ENCODE assay signal across 1 cellular context in the genomic region with DNA sequence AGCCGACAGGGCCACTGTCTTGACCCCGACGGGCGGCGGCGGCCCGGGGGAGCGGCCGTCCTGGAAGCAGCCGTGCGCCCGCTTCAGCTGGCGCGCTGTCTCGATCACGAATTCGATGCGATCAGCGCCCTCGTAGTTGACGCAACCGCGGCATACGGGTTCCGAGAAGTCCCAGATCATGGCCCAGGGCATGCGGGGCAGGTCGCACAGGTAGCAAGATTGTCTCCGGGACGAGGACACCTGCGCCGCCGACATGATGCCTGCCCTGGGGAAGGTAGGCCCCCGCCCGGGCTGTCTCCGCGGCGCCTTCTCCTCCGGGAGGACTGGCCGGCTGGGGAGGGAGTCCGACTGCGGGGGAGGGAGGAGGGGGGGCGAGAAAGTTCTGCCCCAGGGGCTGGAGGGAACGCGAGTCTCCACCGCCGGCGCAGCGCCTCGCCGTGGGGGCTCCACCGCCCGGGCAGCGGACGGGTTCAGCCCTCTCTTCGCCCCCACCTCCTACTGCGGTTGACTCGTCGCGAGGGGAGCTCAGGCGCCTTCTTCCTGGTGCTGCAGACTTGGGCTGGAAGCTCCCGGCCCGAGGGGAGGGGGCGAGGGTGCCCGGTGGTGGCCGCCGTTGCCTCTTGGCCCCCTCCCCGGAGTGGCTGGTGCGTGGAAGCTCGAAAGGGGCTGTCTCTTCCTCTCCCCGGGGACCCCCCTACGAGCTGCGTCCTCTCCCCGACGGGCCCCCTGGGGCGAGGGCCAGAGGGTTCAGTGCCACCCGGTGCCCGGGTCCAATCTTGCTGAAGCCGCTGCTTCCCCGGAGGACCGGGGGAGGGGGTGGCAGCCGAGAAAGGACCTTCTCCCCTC.
TF ChIP-seq lines count a peak whose summit lies in the region.

No MANE protein-coding gene starts in this region.

TF ChIP-seq in GM12878, 131 proteins besides CTCF, POLR2A, EP300 and RAD21 (continued from another document and continues in another):
- TF ChIP-seq MTA3 (IDR thresholded peaks at IDR 0.05; ENCODE audit: borderline replicate concordance, low read length): no peak
- peak in 1 of 2 experiments; percentile 71; a peak in 2 of 3 replicates for TF ChIP-seq EGR1 (IDR thresholded peaks at IDR 0.05; ENCODE audit: borderline replicate concordance in 1 of 2, low read depth in 2 of 2, low read length in 2 of 2)
- TF ChIP-seq MEF2B (IDR thresholded peaks at IDR 0.05; ENCODE audit: partially characterized antibody, poor library complexity, severe bottlenecking): peak; percentile 69
- TF ChIP-seq RAD51 (IDR thresholded peaks at IDR 0.05): no peak
- no peak for TF ChIP-seq ZNF24 (IDR thresholded peaks at IDR 0.05)
- TF ChIP-seq JUND (IDR thresholded peaks at IDR 0.05; ENCODE audit: low read depth, low read length): no peak
- TF ChIP-seq RCOR1 (conservative IDR thresholded peaks at IDR 0.05; ENCODE audit: low read depth, low read length): no peak
- TF ChIP-seq KDM1A (IDR thresholded peaks at IDR 0.05; ENCODE audit: borderline replicate concordance): no peak
- TF ChIP-seq RBBP5 (conservative IDR thresholded peaks at IDR 0.05): no peak
- TF ChIP-seq NR2C1 (IDR thresholded peaks at IDR 0.05): no peak
- TF ChIP-seq DPF2 (IDR thresholded peaks at IDR 0.05): no peak; the same call in 1 of the 2 replicates
- no peak for TF ChIP-seq EZH2 (IDR thresholded peaks at IDR 0.05; ENCODE audit: borderline replicate concordance, control insufficient read depth, low read depth, low read length)
- TF ChIP-seq MYB (IDR thresholded peaks at IDR 0.05; ENCODE audit: borderline replicate concordance, low read depth, low read length): no peak
- no peak for TF ChIP-seq ZNF274 (IDR thresholded peaks at IDR 0.05; ENCODE audit: insufficient read depth, insufficient read length)
- TF ChIP-seq, protein P1, sequence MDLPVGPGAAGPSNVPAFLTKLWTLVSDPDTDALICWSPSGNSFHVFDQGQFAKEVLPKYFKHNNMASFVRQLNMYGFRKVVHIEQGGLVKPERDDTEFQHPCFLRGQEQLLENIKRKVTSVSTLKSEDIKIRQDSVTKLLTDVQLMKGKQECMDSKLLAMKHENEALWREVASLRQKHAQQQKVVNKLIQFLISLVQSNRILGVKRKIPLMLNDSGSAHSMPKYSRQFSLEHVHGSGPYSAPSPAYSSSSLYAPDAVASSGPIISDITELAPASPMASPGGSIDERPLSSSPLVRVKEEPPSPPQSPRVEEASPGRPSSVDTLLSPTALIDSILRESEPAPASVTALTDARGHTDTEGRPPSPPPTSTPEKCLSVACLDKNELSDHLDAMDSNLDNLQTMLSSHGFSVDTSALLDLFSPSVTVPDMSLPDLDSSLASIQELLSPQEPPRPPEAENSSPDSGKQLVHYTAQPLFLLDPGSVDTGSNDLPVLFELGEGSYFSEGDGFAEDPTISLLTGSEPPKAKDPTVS (IDR thresholded peaks at IDR 0.05; ENCODE audit: low read depth, low read length): no peak
- TF ChIP-seq, protein P2, sequence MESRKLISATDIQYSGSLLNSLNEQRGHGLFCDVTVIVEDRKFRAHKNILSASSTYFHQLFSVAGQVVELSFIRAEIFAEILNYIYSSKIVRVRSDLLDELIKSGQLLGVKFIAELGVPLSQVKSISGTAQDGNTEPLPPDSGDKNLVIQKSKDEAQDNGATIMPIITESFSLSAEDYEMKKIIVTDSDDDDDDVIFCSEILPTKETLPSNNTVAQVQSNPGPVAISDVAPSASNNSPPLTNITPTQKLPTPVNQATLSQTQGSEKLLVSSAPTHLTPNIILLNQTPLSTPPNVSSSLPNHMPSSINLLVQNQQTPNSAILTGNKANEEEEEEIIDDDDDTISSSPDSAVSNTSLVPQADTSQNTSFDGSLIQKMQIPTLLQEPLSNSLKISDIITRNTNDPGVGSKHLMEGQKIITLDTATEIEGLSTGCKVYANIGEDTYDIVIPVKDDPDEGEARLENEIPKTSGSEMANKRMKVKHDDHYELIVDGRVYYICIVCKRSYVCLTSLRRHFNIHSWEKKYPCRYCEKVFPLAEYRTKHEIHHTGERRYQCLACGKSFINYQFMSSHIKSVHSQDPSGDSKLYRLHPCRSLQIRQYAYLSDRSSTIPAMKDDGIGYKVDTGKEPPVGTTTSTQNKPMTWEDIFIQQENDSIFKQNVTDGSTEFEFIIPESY (IDR thresholded peaks at IDR 0.05): no peak
- no peak for TF ChIP-seq CBX3 (IDR thresholded peaks at IDR 0.05; ENCODE audit: borderline replicate concordance, low read depth)
- no peak for TF ChIP-seq FOXK2 (IDR thresholded peaks at IDR 0.05)
- TF ChIP-seq HDAC6 (IDR thresholded peaks at IDR 0.05; ENCODE audit: unreplicated experiment): no peak
- no peak for TF ChIP-seq ZNF622 (IDR thresholded peaks at IDR 0.05)
- TF ChIP-seq, protein P3, sequence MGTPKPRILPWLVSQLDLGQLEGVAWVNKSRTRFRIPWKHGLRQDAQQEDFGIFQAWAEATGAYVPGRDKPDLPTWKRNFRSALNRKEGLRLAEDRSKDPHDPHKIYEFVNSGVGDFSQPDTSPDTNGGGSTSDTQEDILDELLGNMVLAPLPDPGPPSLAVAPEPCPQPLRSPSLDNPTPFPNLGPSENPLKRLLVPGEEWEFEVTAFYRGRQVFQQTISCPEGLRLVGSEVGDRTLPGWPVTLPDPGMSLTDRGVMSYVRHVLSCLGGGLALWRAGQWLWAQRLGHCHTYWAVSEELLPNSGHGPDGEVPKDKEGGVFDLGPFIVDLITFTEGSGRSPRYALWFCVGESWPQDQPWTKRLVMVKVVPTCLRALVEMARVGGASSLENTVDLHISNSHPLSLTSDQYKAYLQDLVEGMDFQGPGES (IDR thresholded peaks at IDR 0.05): no peak
- 0 out of 2 replicates have a peak, but pooled peaks have one; percentile 34 for TF ChIP-seq TBL1XR1 (IDR thresholded peaks at IDR 0.05; ENCODE audit: low read depth, low read length)
- TF ChIP-seq, protein P4, sequence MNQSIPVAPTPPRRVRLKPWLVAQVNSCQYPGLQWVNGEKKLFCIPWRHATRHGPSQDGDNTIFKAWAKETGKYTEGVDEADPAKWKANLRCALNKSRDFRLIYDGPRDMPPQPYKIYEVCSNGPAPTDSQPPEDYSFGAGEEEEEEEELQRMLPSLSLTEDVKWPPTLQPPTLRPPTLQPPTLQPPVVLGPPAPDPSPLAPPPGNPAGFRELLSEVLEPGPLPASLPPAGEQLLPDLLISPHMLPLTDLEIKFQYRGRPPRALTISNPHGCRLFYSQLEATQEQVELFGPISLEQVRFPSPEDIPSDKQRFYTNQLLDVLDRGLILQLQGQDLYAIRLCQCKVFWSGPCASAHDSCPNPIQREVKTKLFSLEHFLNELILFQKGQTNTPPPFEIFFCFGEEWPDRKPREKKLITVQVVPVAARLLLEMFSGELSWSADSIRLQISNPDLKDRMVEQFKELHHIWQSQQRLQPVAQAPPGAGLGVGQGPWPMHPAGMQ (IDR thresholded peaks at IDR 0.05; ENCODE audit: borderline replicate concordance): no peak
- no peak for TF ChIP-seq SREBF1 (IDR thresholded peaks at IDR 0.05; ENCODE audit: low read length)
- TF ChIP-seq BACH1 (IDR thresholded peaks at IDR 0.05; ENCODE audit: borderline replicate concordance): peak; percentile 46; the same call in 1 of the 2 replicates
- TF ChIP-seq POLR2AphosphoS5 (IDR thresholded peaks at IDR 0.05; ENCODE audit: low read length): peak; percentile 84
- TF ChIP-seq SPI1 (IDR thresholded peaks at IDR 0.05; ENCODE audit: borderline replicate concordance, insufficient read depth, low read depth, low read length): no peak
- TF ChIP-seq, protein P5, sequence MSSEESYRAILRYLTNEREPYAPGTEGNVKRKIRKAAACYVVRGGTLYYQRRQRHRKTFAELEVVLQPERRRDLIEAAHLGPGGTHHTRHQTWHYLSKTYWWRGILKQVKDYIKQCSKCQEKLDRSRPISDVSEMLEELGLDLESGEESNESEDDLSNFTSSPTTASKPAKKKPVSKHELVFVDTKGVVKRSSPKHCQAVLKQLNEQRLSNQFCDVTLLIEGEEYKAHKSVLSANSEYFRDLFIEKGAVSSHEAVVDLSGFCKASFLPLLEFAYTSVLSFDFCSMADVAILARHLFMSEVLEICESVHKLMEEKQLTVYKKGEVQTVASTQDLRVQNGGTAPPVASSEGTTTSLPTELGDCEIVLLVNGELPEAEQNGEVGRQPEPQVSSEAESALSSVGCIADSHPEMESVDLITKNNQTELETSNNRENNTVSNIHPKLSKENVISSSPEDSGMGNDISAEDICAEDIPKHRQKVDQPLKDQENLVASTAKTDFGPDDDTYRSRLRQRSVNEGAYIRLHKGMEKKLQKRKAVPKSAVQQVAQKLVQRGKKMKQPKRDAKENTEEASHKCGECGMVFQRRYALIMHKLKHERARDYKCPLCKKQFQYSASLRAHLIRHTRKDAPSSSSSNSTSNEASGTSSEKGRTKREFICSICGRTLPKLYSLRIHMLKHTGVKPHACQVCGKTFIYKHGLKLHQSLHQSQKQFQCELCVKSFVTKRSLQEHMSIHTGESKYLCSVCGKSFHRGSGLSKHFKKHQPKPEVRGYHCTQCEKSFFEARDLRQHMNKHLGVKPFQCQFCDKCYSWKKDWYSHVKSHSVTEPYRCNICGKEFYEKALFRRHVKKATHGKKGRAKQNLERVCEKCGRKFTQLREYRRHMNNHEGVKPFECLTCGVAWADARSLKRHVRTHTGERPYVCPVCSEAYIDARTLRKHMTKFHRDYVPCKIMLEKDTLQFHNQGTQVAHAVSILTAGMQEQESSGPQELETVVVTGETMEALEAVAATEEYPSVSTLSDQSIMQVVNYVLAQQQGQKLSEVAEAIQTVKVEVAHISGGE (CRISPR knock-in tag; IDR thresholded peaks at IDR 0.05): no peak
- TF ChIP-seq TAF1 (IDR thresholded peaks at IDR 0.05; ENCODE audit: borderline replicate concordance, low read depth, low read length): no peak
- no peak for TF ChIP-seq ZNF384 (IDR thresholded peaks at IDR 0.05; ENCODE audit: borderline replicate concordance, low read depth, low read length)
- 0 out of 2 replicates have a peak, but pooled peaks have one; percentile 1 for TF ChIP-seq CBX5 (IDR thresholded peaks at IDR 0.05; ENCODE audit: low read depth)
- no peak for TF ChIP-seq KAT2A (conservative IDR thresholded peaks at IDR 0.05; ENCODE audit: control insufficient read depth, low read depth, low read length)
- TF ChIP-seq RUNX3 (IDR thresholded peaks at IDR 0.05; ENCODE audit: low read length): peak; percentile 56
- TF ChIP-seq BCL11A (IDR thresholded peaks at IDR 0.05; ENCODE audit: low read depth, low read length): no peak
- TF ChIP-seq, protein P6, sequence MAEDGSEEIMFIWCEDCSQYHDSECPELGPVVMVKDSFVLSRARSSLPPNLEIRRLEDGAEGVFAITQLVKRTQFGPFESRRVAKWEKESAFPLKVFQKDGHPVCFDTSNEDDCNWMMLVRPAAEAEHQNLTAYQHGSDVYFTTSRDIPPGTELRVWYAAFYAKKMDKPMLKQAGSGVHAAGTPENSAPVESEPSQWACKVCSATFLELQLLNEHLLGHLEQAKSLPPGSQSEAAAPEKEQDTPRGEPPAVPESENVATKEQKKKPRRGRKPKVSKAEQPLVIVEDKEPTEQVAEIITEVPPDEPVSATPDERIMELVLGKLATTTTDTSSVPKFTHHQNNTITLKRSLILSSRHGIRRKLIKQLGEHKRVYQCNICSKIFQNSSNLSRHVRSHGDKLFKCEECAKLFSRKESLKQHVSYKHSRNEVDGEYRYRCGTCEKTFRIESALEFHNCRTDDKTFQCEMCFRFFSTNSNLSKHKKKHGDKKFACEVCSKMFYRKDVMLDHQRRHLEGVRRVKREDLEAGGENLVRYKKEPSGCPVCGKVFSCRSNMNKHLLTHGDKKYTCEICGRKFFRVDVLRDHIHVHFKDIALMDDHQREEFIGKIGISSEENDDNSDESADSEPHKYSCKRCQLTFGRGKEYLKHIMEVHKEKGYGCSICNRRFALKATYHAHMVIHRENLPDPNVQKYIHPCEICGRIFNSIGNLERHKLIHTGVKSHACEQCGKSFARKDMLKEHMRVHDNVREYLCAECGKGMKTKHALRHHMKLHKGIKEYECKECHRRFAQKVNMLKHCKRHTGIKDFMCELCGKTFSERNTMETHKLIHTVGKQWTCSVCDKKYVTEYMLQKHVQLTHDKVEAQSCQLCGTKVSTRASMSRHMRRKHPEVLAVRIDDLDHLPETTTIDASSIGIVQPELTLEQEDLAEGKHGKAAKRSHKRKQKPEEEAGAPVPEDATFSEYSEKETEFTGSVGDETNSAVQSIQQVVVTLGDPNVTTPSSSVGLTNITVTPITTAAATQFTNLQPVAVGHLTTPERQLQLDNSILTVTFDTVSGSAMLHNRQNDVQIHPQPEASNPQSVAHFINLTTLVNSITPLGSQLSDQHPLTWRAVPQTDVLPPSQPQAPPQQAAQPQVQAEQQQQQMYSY (CRISPR knock-in tag; IDR thresholded peaks at IDR 0.05): no peak
- 0 out of 2 replicates have a peak, but pooled peaks have one; percentile 21 for TF ChIP-seq NFXL1 (IDR thresholded peaks at IDR 0.05; ENCODE audit: borderline replicate concordance)
- TF ChIP-seq CREB1 (IDR thresholded peaks at IDR 0.05; ENCODE audit: low read depth): 0 out of 2 replicates have a peak, but pooled peaks have one; percentile 7
- peak; percentile 33; the same call in 1 of the 2 replicates for TF ChIP-seq EED (IDR thresholded peaks at IDR 0.05; ENCODE audit: low read depth)
- 0 out of 2 replicates have a peak, but pooled peaks have one; percentile 33 for TF ChIP-seq PML (IDR thresholded peaks at IDR 0.05; ENCODE audit: low read length)
- TF ChIP-seq SMAD1 (IDR thresholded peaks at IDR 0.05; ENCODE audit: low read depth, partially characterized antibody): no peak
- 0 out of 2 replicates have a peak, but pooled peaks have one; percentile 44 for TF ChIP-seq SMAD5 (IDR thresholded peaks at IDR 0.05; ENCODE audit: low read depth)
- TF ChIP-seq, protein P7, sequence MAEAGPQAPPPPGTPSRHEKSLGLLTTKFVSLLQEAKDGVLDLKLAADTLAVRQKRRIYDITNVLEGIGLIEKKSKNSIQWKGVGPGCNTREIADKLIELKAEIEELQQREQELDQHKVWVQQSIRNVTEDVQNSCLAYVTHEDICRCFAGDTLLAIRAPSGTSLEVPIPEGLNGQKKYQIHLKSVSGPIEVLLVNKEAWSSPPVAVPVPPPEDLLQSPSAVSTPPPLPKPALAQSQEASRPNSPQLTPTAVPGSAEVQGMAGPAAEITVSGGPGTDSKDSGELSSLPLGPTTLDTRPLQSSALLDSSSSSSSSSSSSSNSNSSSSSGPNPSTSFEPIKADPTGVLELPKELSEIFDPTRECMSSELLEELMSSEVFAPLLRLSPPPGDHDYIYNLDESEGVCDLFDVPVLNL (IDR thresholded peaks at IDR 0.05; ENCODE audit: low read depth, low read length): no peak
- TF ChIP-seq, protein P8, sequence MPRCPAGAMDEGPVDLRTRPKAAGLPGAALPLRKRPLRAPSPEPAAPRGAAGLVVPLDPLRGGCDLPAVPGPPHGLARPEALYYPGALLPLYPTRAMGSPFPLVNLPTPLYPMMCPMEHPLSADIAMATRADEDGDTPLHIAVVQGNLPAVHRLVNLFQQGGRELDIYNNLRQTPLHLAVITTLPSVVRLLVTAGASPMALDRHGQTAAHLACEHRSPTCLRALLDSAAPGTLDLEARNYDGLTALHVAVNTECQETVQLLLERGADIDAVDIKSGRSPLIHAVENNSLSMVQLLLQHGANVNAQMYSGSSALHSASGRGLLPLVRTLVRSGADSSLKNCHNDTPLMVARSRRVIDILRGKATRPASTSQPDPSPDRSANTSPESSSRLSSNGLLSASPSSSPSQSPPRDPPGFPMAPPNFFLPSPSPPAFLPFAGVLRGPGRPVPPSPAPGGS (IDR thresholded peaks at IDR 0.05; ENCODE audit: borderline replicate concordance, insufficient read depth, low read depth, low read length, poor library complexity, severe bottlenecking): no peak
- no peak for TF ChIP-seq NFIC (IDR thresholded peaks at IDR 0.05; ENCODE audit: low read depth, low read length)
- peak; percentile 13; the same call in 1 of the 2 replicates for TF ChIP-seq SMC3 (IDR thresholded peaks at IDR 0.05; ENCODE audit: borderline replicate concordance, low read length)
- no peak for TF ChIP-seq GABPA (IDR thresholded peaks at IDR 0.05; ENCODE audit: low read depth)
